In genomic region chr3:170585937-170586310, GRCh38 we compare ENCODE assay signal across 12 cellular contexts. TPM values are rescaled to one million over a fixed set of nuclear protein-coding genes. Genes with fewer than 3 reads are reported as not detected.
DNase-seq lines count a peak whose midpoint lies in the region; FAIRE-seq and TF ChIP-seq lines count a peak whose summit lies in the region.
"Had no signal": no experiment of that assay in that cellular context is flagged by ENCODE, and none has a peak within 500 bp of the region (broad histone marks: within the 10 kb centered on the region; RNA-seq: fewer than 3 reads in every experiment).

Gene SLC7A14 (minus strand): TSS chr3:170586075. CDS start chr3:170526936, 59,139 bp downstream.

- peak within 1 kb of the TSS; percentile 45 for H3K4me3 ChIP-seq in astrocyte of the cerebellum (ENCODE audit: low read depth, low read length)
- peak within 1 kb of the TSS; percentile 69 for H3K4me3 ChIP-seq in iPS-18a (ENCODE audit: low read length)
- peak within 1 kb of the TSS; percentile 13 to 40 for H3K4me3 ChIP-seq in testis
- H3K4me3 ChIP-seq: vagina had no signal

- H3K27me3 ChIP-seq in iPS-18a (ENCODE audit: control insufficient read depth, insufficient read depth, low read length), result peaks cover 50% of the 10 kb centered on the region
- H3K27me3 ChIP-seq in testis, result no peaks in the 10 kb centered on the region

- H3K9me3 ChIP-seq in iPS-18a (ENCODE audit: control insufficient read depth, low read depth, low read length) (no peaks in the 10 kb centered on the region), testis (no peaks in the 10 kb centered on the region)
- H3K9me3 ChIP-seq: vagina had no signal

- FAIRE-seq in GM19239 (lab: Jason Lieb, UNC), result no peak
- FAIRE-seq: TTC549 had no signal

- no peak within 1 kb of the TSS for H3K9ac ChIP-seq in iPS-18a (ENCODE audit: low read length)
- H3K9ac ChIP-seq: KMS-11 had no signal

- intact Hi-C loops in testis (cut with DNase I; ENCODE audit: low total_unique reads), result no loop called here

- 23% methylated on average over 12 of the region's 12 CpGs; no CpG with 5 or more reads in 1 of the 2 donors for WGBS in testis, 2 donors

- TF ChIP-seq CTCF in astrocyte of the cerebellum (IDR thresholded peaks at IDR 0.05; ENCODE audit: low read depth, low read length, missing control alignments), result no peak
- no peak for TF ChIP-seq CTCF in testis (IDR thresholded peaks at IDR 0.05)

- H3K4me1 ChIP-seq in iPS-18a (ENCODE audit: control insufficient read depth, low read depth, low read length) (no peaks in the 10 kb centered on the region), testis (peaks cover 11% of the 10 kb centered on the region)

- H3K27ac ChIP-seq in iPS-18a (ENCODE audit: low read length), result no peak within 1 kb of the TSS
- H3K27ac ChIP-seq in testis, result no peak within 1 kb of the TSS
- H3K27ac ChIP-seq: KMS-11, vagina had no signal

- peak; percentile 74 for DNase-seq in NCI-H82 (lab: John Stamatoyannopoulos, UW)
- DNase-seq in NCI-H82 treated with DMSO at 0.1 percent for 48 hours (lab: John Stamatoyannopoulos, UW; ENCODE audit: unreplicated experiment), result no peak
- DNase-seq in astrocyte of the cerebellum (ENCODE audit: low read depth), result no peak
- no peak for DNase-seq in testis
- DNase-seq in GM19239 (ENCODE audit: insufficient read length, low spot score), result no peak
- no peak for DNase-seq in activated gamma-delta T cell (lab: John Stamatoyannopoulos, UW)
- no peak for DNase-seq in activated T-cell treated with anti-CD3 and anti-CD28 coated beads, Interleukin-2, amount 50 U/mL, for 48 hours
- DNase-seq: CD4-positive, CD25-positive, alpha-beta regulatory T cell had no signal

- in situ Hi-C loops in astrocyte of the cerebellum (cut with HindIII; ENCODE audit: low sequenced_read_pairs), result no loop called here

- no peak for TF ChIP-seq POLR2A in testis (IDR thresholded peaks at IDR 0.05)

- H3K36me3 ChIP-seq in iPS-18a (ENCODE audit: control insufficient read depth, low read depth, low read length), result no peaks in the 10 kb centered on the region
- H3K36me3 ChIP-seq in testis (ENCODE audit: low read depth, missing control alignments), result no peaks in the 10 kb centered on the region
- H3K36me3 ChIP-seq: vagina had no signal

RNA-seq across cellular contexts. Expression of gene SLC7A14, which starts in this region (rescaled TPM):
- under 1 TPM; 0.24 to 0.31 TPM for total RNA-seq in testis
- 0.15 TPM for polyA plus RNA-seq in testis (ENCODE audit: insufficient read depth, low read depth, low replicate concordance)
- total RNA-seq: CD4-positive, CD25-positive, alpha-beta regulatory T cell had no signal
- polyA plus RNA-seq: CD4-positive, CD25-positive, alpha-beta regulatory T cell had no signal
